ENCODE assay signal across 1 cellular context in genomic region chr4:113469926-113470325, GRCh38.
TF ChIP-seq lines count a peak whose summit lies in the region.

No MANE protein-coding gene starts in this region.

TF ChIP-seq in GM23338, 12 proteins besides CTCF, POLR2A, EP300 and RAD21 (continued from another document):
- TF ChIP-seq ZNF462 (CRISPR knock-in tag; IDR thresholded peaks at IDR 0.05), result no peak
- no peak for TF ChIP-seq NANOG (IDR thresholded peaks at IDR 0.05; ENCODE audit: borderline replicate concordance)
- no peak for TF ChIP-seq REST (IDR thresholded peaks at IDR 0.05; ENCODE audit: unreplicated experiment)
- TF ChIP-seq JUNB (IDR thresholded peaks at IDR 0.05; ENCODE audit: unreplicated experiment), result no peak
- TF ChIP-seq CREB1 (CRISPR knock-in tag; IDR thresholded peaks at IDR 0.05; ENCODE audit: low read depth), result no peak
- TF ChIP-seq EZH2phosphoT487 (IDR thresholded peaks at IDR 0.05; ENCODE audit: unreplicated experiment), result no peak
- TF ChIP-seq ETS1 (IDR thresholded peaks at IDR 0.05), result no peak
- TF ChIP-seq EZH2 (IDR thresholded peaks at IDR 0.05; ENCODE audit: low read depth, unreplicated experiment), result no peak
